In the genomic region with DNA sequence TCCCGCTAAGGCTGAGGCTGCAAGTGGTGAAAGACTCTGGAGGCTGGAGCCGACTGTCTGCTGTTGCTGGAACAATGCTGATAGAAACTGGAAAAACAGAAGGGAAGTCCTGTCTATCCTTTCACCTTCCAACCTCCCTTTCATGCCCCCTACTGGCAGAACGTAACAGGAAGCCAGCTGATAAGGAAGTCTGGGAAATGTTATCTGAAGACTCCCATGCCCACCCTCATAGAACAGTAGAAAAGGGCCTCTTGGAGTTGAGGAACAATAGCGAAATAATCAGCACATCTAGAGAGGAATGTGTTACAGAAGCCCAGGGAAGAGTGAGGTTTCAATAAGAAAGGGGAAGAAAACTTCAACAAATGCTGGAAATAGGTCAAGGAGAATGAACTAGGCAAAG, we compare ENCODE assay signal across 10 cellular contexts.
DNase-seq lines count a peak whose midpoint lies in the region; ATAC-seq, FAIRE-seq and TF ChIP-seq lines count a peak whose summit lies in the region.
"Had no signal": no experiment of that assay in that cellular context is flagged by ENCODE, and none has a peak within 500 bp of the region (broad histone marks: within the 10 kb centered on the region; RNA-seq: fewer than 3 reads in every experiment).

No MANE protein-coding gene starts in this region.

- FAIRE-seq in bronchial epithelial cell (lab: Jason Lieb, UNC): peak; percentile 28
- FAIRE-seq in GM12892 (lab: Jason Lieb, UNC): no peak

- H3K4me3 ChIP-seq in GM06990 (replicated peaks; ENCODE audit: low read depth, low read length): no peak overlapping the region
- no peak overlapping the region for H3K4me3 ChIP-seq in Jurkat, Clone E6-1 (ENCODE audit: low read length)
- no peak overlapping the region for H3K4me3 ChIP-seq in bronchial epithelial cell (ENCODE audit: low read depth, low read length)
- H3K4me3 ChIP-seq in body of pancreas: no peak overlapping the region
- H3K4me3 ChIP-seq: Peyer's patch had no signal

- 45 to 60% methylated on average over 4 of the region's 4 CpGs for WGBS in body of pancreas, 2 donors

- no peaks in the 10 kb centered on the region for H3K4me1 ChIP-seq in body of pancreas
- H3K4me1 ChIP-seq: Peyer's patch had no signal

- H3K9me3 ChIP-seq in body of pancreas: no peaks in the 10 kb centered on the region
- H3K9me3 ChIP-seq: Peyer's patch had no signal

- TF ChIP-seq CTCF in GM06990 (IDR thresholded peaks at IDR 0.05; ENCODE audit: insufficient read depth, low read length, poor library complexity, severe bottlenecking) (peak; percentile 49), bronchial epithelial cell (IDR thresholded peaks at IDR 0.05; ENCODE audit: insufficient read depth, low read length, severe bottlenecking) (peak; percentile 49), neural crest cell (conservative IDR thresholded peaks at IDR 0.05) (peak; percentile 26), body of pancreas (IDR thresholded peaks at IDR 0.05) (no peak)

- H3K27me3 Mint-ChIP-seq in neural crest cell (ENCODE audit: low read depth): no peaks in the 10 kb centered on the region
- H3K27me3 Mint-ChIP-seq: dendritic cell treated with granulocyte-macrophage colony-stimulating factor and Interleukin-4, amounts not matched to agents 40 ng/mL and 50 ng/mL, for 4 days; memory B cell had no signal

- no peaks in the 10 kb centered on the region for H3K4me1 Mint-ChIP-seq in neural crest cell
- H3K4me1 Mint-ChIP-seq: memory B cell had no signal

- TF ChIP-seq POLR2A in GM12892 (IDR thresholded peaks at IDR 0.05; ENCODE audit: low read depth, low read length): no peak
- TF ChIP-seq POLR2A in body of pancreas (IDR thresholded peaks at IDR 0.05): no peak

- peaks cover 3% of the 10 kb centered on the region for H3K9me3 Mint-ChIP-seq in neural crest cell
- H3K9me3 Mint-ChIP-seq: dendritic cell treated with granulocyte-macrophage colony-stimulating factor and Interleukin-4, amounts not matched to agents 40 ng/mL and 50 ng/mL, for 4 days; memory B cell had no signal

- H3K4me3 Mint-ChIP-seq in neural crest cell: no peak overlapping the region
- H3K4me3 Mint-ChIP-seq: dendritic cell treated with granulocyte-macrophage colony-stimulating factor and Interleukin-4, amounts not matched to agents 40 ng/mL and 50 ng/mL, for 4 days; memory B cell had no signal

- H3K36me3 Mint-ChIP-seq in neural crest cell (ENCODE audit: low read depth): no peaks in the 10 kb centered on the region
- H3K36me3 Mint-ChIP-seq: memory B cell had no signal

- H3K27ac ChIP-seq in body of pancreas: no peak overlapping the region
- H3K27ac ChIP-seq: Peyer's patch had no signal

- H3K27me3 ChIP-seq in GM06990 (replicated peaks; ENCODE audit: control insufficient read depth, insufficient read depth, low read length) (no peaks in the 10 kb centered on the region), bronchial epithelial cell (ENCODE audit: control insufficient read depth, insufficient read depth, low read length) (no peaks in the 10 kb centered on the region), body of pancreas (no peaks in the 10 kb centered on the region)
- H3K27me3 ChIP-seq: Peyer's patch had no signal

- H3K27ac Mint-ChIP-seq in neural crest cell (ENCODE audit: unreplicated experiment): no peak overlapping the region
- H3K27ac Mint-ChIP-seq: dendritic cell treated with granulocyte-macrophage colony-stimulating factor and Interleukin-4, amounts not matched to agents 40 ng/mL and 50 ng/mL, for 4 days; memory B cell had no signal

- no peak for ATAC-seq in body of pancreas
- ATAC-seq in GM19455 (IDR thresholded peaks at IDR 0.05; ENCODE audit: unreplicated experiment): no peak

- no peak for DNase-seq in GM06990 (ENCODE audit: extremely low read depth, insufficient read length)
- peak; percentile 16 for DNase-seq in Jurkat, Clone E6-1 (ENCODE audit: low read depth, low spot score)
- peak; percentile 15 for DNase-seq in bronchial epithelial cell (ENCODE audit: low read depth)
- no peak for DNase-seq in neural crest cell (ENCODE audit: low read depth, low spot score)
- no peak for DNase-seq in GM12892 (ENCODE audit: insufficient read length)
- DNase-seq in body of pancreas: no peak
- DNase-seq: Peyer's patch had no signal

- no peaks in the 10 kb centered on the region for H3K36me3 ChIP-seq in GM06990 (ENCODE audit: control insufficient read depth, insufficient read depth, low read length)
- no peaks in the 10 kb centered on the region for H3K36me3 ChIP-seq in bronchial epithelial cell (ENCODE audit: control insufficient read depth, insufficient read depth, low read length)
- H3K36me3 ChIP-seq in body of pancreas (replicated peaks in 1 of 2; ENCODE audit: insufficient read depth in 1 of 2, low read depth in 2 of 2): no peaks in the 10 kb centered on the region
- H3K36me3 ChIP-seq: Peyer's patch had no signal

- intact Hi-C loops in body of pancreas (cut with DNase I): no loop called here

Comparison
In these comparisons a context has a peak if more than half of its experiments do, and no peak if none do; other contexts are left out.
1. DNase-seq: peak in Jurkat, Clone E6-1 (single experiment) and bronchial epithelial cell (single experiment); none in GM06990 (single experiment), neural crest cell (single experiment), GM12892 (single experiment) and body of pancreas (0 of 4).
2. CTCF ChIP-seq: peak in GM06990 (single experiment), bronchial epithelial cell (single experiment) and neural crest cell (single experiment); none in body of pancreas (0 of 7).